14 cellular contexts compared by ENCODE assay signal in genomic region chr4:149987330-149987751, GRCh38.
A peak's percentile ranks its signal among the peaks of the same experiment; 100 is the strongest.
DNase-seq lines count a peak whose midpoint lies in the region; ATAC-seq and TF ChIP-seq lines count a peak whose summit lies in the region.
"Had no signal": no experiment of that assay in that cellular context is flagged by ENCODE, and none has a peak within 500 bp of the region (broad histone marks: within the 10 kb centered on the region; RNA-seq: fewer than 3 reads in every experiment).

No MANE protein-coding gene starts in this region.

- H3K36me3 ChIP-seq in left lung (no peaks in the 10 kb centered on the region), ascending aorta (no peaks in the 10 kb centered on the region)
- H3K36me3 ChIP-seq: WERI-Rb-1 had no signal

- H3K4me3 ChIP-seq in astrocyte of the spinal cord (ENCODE audit: low read depth, low read length) = no peak overlapping the region
- H3K4me3 ChIP-seq in left lung = no peak overlapping the region
- H3K4me3 ChIP-seq in ascending aorta = peak overlapping the region in 1 of 2 donors; percentile 24

- peaks cover 0 to under 1% (median 0%) of the 10 kb centered on the region in 6 donors for H3K9me3 Mint-ChIP-seq in immature natural killer cell
- H3K9me3 Mint-ChIP-seq: H9, natural killer cell had no signal

- intact Hi-C loops in left lung (cut with DNase I) = no loop called here
- intact Hi-C loops in ascending aorta (cut with DNase I) = no loop called here

- no peaks in the 10 kb centered on the region for H3K27me3 ChIP-seq in left lung
- H3K27me3 ChIP-seq in ascending aorta = no peaks in the 10 kb centered on the region

- no peak overlapping the region for H3K27ac Mint-ChIP-seq in immature natural killer cell
- H3K27ac Mint-ChIP-seq: natural killer cell had no signal

- no peak for ATAC-seq in left lung
- ATAC-seq: natural killer cell had no signal

- peak; percentile 20 for DNase-seq in AG08395 (ENCODE audit: low spot score)
- peak; percentile 45 for DNase-seq in LHCN-M2 (ENCODE audit: low read depth)
- peak; percentile 27 for DNase-seq in astrocyte of the spinal cord (ENCODE audit: low read depth, low spot score)
- DNase-seq in medulla oblongata (ENCODE audit: extremely low spot score) = peak; percentile 14
- DNase-seq in left lung = no peak
- no peak for DNase-seq in ascending aorta (ENCODE audit: low spot score in 2 of 2)
- DNase-seq in stimulated activated CD4-positive, alpha-beta T cell treated with anti-CD3 and anti-CD28 coated beads, Interleukin-15, amount 100 ng/mL, for 24 hours = no peak
- DNase-seq in immature natural killer cell = no peak
- DNase-seq: aorta; H9; natural killer cell; NCI-H2081 treated with DMSO at 0.1 percent for 48 hours; stimulated activated naive CD4-positive, alpha-beta T cell; WERI-Rb-1 had no signal

- H3K4me1 ChIP-seq in left lung = no peaks in the 10 kb centered on the region
- H3K4me1 ChIP-seq in ascending aorta = peaks cover 0 to 6% of the 10 kb centered on the region in 2 donors

- H3K4me1 Mint-ChIP-seq in immature natural killer cell = no peaks in the 10 kb centered on the region
- H3K4me1 Mint-ChIP-seq: natural killer cell had no signal

- H3K36me3 Mint-ChIP-seq in immature natural killer cell = no peaks in the 10 kb centered on the region
- H3K36me3 Mint-ChIP-seq: natural killer cell had no signal

- in situ Hi-C loops in astrocyte of the spinal cord (cut with HindIII; ENCODE audit: low sequenced_read_pairs) = no loop called here

- H3K27ac ChIP-seq in left lung (no peak overlapping the region), ascending aorta (no peak overlapping the region)
- H3K27ac ChIP-seq: WERI-Rb-1 had no signal

- no peak overlapping the region for H3K4me3 Mint-ChIP-seq in immature natural killer cell
- H3K4me3 Mint-ChIP-seq: H9, natural killer cell had no signal

- H3K9me3 ChIP-seq in left lung (no peaks in the 10 kb centered on the region), ascending aorta (no peaks in the 10 kb centered on the region)

- H3K27me3 Mint-ChIP-seq in immature natural killer cell (ENCODE audit: low read depth in 3 of 3) = peaks cover 0 to 6% (median under 1%) of the 10 kb centered on the region in 3 donors

- TF ChIP-seq CTCF in astrocyte of the spinal cord (IDR thresholded peaks at IDR 0.05; ENCODE audit: low read depth, low read length) (no peak), left lung (IDR thresholded peaks at IDR 0.05) (no peak), ascending aorta (IDR thresholded peaks at IDR 0.05) (no peak)

Comparison
In these comparisons a context has a peak if more than half of its experiments do, and no peak if none do; other contexts are left out.
1. DNase-seq: peak in AG08395 (single experiment), LHCN-M2 (single experiment), astrocyte of the spinal cord (single experiment) and medulla oblongata (single experiment); none in left lung (0 of 2), ascending aorta (0 of 2), stimulated activated CD4-positive, alpha-beta T cell treated with anti-CD3 and anti-CD28 coated beads, Interleukin-15, amount 100 ng/mL, for 24 hours (single experiment) and immature natural killer cell (0 of 3).